In the genomic region with DNA sequence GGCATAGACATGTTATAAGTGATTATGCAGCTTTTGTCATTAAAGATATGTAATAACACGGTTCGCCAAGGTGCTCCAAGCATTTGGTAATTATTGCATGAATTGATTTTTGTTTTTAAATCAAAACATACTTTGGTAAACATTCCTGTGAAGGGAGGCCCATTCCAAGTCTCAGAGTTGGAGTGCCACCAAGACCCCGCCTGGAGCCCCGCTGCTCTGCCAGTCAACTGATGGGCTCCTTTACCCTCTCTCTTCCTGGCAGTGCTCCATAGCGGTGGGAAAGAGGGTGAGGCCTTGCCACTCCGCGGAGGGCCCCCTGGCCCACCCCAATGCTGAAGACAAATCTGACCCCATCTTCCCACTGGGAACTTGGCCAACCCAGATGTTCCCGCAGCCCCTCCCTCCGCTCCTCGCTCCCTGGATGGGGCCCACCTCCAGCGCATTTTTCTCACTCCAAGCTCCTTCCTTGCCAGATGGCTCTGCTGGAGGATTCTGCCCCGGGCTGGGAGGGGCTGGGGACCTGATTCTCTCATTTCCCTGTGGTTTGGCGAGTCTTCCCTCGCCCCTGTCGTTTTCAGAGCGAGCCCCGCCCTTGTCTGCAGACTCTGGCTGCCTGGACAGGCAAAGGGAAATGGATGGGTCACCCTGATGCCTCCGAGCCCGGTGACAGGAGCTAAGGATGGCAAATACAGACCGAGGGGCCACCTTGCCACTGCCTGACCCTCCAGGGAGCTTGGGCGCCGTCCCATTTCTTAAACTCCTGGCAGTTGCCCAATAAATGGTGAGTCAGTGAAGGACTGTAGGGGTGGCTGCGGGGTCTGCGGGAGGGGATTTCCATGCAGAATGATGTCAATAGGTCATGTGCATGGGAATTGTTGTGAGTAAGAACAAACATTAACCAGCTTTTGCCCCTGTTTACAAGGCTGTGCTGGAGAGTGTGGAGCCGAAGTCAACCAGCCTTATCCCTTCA, we compare ENCODE assay signal across 1 cellular context.
TF ChIP-seq lines count a peak whose summit lies in the region.

No MANE protein-coding gene starts in this region.

TF ChIP-seq in GM23338, 12 proteins besides CTCF, POLR2A, EP300 and RAD21 (continued from another document):
- TF ChIP-seq, protein P1, sequence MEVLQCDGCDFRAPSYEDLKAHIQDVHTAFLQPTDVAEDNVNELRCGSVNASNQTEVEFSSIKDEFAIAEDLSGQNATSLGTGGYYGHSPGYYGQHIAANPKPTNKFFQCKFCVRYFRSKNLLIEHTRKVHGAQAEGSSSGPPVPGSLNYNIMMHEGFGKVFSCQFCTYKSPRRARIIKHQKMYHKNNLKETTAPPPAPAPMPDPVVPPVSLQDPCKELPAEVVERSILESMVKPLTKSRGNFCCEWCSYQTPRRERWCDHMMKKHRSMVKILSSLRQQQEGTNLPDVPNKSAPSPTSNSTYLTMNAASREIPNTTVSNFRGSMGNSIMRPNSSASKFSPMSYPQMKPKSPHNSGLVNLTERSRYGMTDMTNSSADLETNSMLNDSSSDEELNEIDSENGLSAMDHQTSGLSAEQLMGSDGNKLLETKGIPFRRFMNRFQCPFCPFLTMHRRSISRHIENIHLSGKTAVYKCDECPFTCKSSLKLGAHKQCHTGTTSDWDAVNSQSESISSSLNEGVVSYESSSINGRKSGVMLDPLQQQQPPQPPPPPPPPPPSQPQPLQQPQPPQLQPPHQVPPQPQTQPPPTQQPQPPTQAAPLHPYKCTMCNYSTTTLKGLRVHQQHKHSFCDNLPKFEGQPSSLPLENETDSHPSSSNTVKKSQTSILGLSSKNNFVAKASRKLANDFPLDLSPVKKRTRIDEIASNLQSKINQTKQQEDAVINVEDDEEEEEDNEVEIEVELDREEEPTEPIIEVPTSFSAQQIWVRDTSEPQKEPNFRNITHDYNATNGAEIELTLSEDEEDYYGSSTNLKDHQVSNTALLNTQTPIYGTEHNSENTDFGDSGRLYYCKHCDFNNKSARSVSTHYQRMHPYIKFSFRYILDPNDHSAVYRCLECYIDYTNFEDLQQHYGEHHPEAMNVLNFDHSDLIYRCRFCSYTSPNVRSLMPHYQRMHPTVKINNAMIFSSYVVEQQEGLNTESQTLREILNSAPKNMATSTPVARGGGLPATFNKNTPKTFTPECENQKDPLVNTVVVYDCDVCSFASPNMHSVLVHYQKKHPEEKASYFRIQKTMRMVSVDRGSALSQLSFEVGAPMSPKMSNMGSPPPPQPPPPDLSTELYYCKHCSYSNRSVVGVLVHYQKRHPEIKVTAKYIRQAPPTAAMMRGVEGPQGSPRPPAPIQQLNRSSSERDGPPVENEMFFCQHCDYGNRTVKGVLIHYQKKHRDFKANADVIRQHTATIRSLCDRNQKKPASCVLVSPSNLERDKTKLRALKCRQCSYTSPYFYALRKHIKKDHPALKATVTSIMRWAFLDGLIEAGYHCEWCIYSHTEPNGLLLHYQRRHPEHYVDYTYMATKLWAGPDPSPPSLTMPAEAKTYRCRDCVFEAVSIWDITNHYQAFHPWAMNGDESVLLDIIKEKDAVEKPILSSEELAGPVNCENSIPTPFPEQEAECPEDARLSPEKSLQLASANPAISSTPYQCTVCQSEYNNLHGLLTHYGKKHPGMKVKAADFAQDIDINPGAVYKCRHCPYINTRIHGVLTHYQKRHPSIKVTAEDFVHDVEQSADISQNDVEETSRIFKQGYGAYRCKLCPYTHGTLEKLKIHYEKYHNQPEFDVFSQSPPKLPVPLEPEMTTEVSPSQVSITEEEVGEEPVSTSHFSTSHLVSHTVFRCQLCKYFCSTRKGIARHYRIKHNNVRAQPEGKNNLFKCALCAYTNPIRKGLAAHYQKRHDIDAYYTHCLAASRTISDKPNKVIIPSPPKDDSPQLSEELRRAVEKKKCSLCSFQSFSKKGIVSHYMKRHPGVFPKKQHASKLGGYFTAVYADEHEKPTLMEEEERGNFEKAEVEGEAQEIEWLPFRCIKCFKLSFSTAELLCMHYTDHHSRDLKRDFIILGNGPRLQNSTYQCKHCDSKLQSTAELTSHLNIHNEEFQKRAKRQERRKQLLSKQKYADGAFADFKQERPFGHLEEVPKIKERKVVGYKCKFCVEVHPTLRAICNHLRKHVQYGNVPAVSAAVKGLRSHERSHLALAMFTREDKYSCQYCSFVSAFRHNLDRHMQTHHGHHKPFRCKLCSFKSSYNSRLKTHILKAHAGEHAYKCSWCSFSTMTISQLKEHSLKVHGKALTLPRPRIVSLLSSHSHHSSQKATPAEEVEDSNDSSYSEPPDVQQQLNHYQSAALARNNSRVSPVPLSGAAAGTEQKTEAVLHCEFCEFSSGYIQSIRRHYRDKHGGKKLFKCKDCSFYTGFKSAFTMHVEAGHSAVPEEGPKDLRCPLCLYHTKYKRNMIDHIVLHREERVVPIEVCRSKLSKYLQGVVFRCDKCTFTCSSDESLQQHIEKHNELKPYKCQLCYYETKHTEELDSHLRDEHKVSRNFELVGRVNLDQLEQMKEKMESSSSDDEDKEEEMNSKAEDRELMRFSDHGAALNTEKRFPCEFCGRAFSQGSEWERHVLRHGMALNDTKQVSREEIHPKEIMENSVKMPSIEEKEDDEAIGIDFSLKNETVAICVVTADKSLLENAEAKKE (CRISPR knock-in tag; IDR thresholded peaks at IDR 0.05): no peak
